ENCODE assay signal across 9 cellular contexts in genomic region chr4:70703695-70704332, GRCh38. TPM values are rescaled to one million over a fixed set of nuclear protein-coding genes. Genes with fewer than 3 reads are reported as not detected.
A peak's percentile ranks its signal among the peaks of the same experiment; 100 is the strongest.
DNase-seq lines count a peak whose midpoint lies in the region; ATAC-seq and TF ChIP-seq lines count a peak whose summit lies in the region.
"Had no signal": no experiment of that assay in that cellular context is flagged by ENCODE, and none has a peak within 500 bp of the region (broad histone marks: within the 10 kb centered on the region; RNA-seq: fewer than 3 reads in every experiment).

No MANE protein-coding gene starts in this region.

- in situ Hi-C loops in Panc1 (cut with HindIII; ENCODE audit: low pct_unique_long_range_greater_than_20kb, low sequenced_read_pairs) = no loop called here

- H3K27ac ChIP-seq in Panc1 (ENCODE audit: low read length) (peak overlapping the region; percentile 87), duodenal mucosa (ENCODE audit: low read depth, low read length) (peak overlapping the region; percentile 67), vagina (peak overlapping the region; percentile 92)

- POLR2A ChIA-PET in Panc1 (lab: Charles Lee) = interaction anchor here (0.6 kb wide), 1 partner anchor 33 kb away, joined by 7 read pairs; no protein-coding TSS in a partner anchor

- ATAC-seq in HG03095 (IDR thresholded peaks at IDR 0.05; ENCODE audit: unreplicated experiment) (peak; percentile 7), Panc1 (no peak), mucosa of descending colon (no peak), HG03571 (IDR thresholded peaks at IDR 0.05; ENCODE audit: unreplicated experiment) (no peak), HG02852 (IDR thresholded peaks at IDR 0.05; ENCODE audit: unreplicated experiment) (no peak)

- BruUV-seq in Panc1 (replicated peaks; lab: Mats Ljungman, UMichigan) = TSS peak; percentile 97

- H3K27me3 ChIP-seq in Panc1 (ENCODE audit: control insufficient read depth, insufficient read depth, low read length) (no peaks in the 10 kb centered on the region), duodenal mucosa (ENCODE audit: control insufficient read depth in 1 of 2, insufficient read depth in 2 of 2, low read length in 2 of 2) (no peaks in the 10 kb centered on the region), vagina (no peaks in the 10 kb centered on the region)

- TF ChIP-seq CTCF in Panc1 (IDR thresholded peaks at IDR 0.05) (no peak), mucosa of descending colon (IDR thresholded peaks at IDR 0.05) (no peak), vagina (IDR thresholded peaks at IDR 0.05) (no peak)

- H3K4me1 ChIP-seq in Panc1 (ENCODE audit: control insufficient read depth, insufficient read depth, low read length) = peaks cover 11% of the 10 kb centered on the region
- H3K4me1 ChIP-seq in duodenal mucosa (ENCODE audit: control insufficient read depth in 1 of 2, insufficient read depth in 2 of 2, low read length in 2 of 2) = peaks cover 20 to 22% of the 10 kb centered on the region in 2 donors
- peaks cover 24% of the 10 kb centered on the region for H3K4me1 ChIP-seq in mucosa of descending colon (ENCODE audit: low read depth)
- H3K4me1 ChIP-seq in vagina = peaks cover 22% of the 10 kb centered on the region

- H3K4me3 ChIP-seq in Panc1 (ENCODE audit: low read depth in 2 of 2, low read length in 2 of 2) (peak overlapping the region; percentile 53 to 67), duodenal mucosa (ENCODE audit: low read depth in 1 of 2, low read length in 2 of 2) (peak overlapping the region; percentile 83 to 84), mucosa of descending colon (peak overlapping the region; percentile 2), vagina (peak overlapping the region; percentile 64 to 81)

- intact Hi-C loops in Panc1 (cut with micrococcal nuclease; ENCODE audit: unreplicated experiment) = loop anchor here (2.0 kb wide), 1 partner anchor 15 kb away; the partner anchor contains the start of gene UTP3
- intact Hi-C loops in mucosa of descending colon (cut with DNase I, micrococcal nuclease) = no loop called here
- intact Hi-C loops in vagina (cut with DNase I) = loop anchor here (1.0 kb wide), 1 partner anchor 16 kb away; the partner anchor contains the start of gene UTP3

- peak; percentile 39 for DNase-seq in COLO668 (lab: John Stamatoyannopoulos, UW; ENCODE audit: unreplicated experiment)
- DNase-seq in Panc1 (ENCODE audit: low read depth, low spot score) = no peak
- DNase-seq in mucosa of descending colon = peak in 1 of 3 donors; percentile 46
- DNase-seq in vagina (ENCODE audit: extremely low spot score in 2 of 2) = no peak

- CTCF ChIA-PET in Panc1 (lab: Charles Lee) = interaction anchor here (0.6 to 0.8 kb wide), 2 partner anchors 527 to 964 kb away, joined by 3 to 6 read pairs; no protein-coding TSS in a partner anchor

- TF ChIP-seq POLR2A in vagina (IDR thresholded peaks at IDR 0.05) = no peak

- peak overlapping the region; percentile 55 to 82 for H3K9ac ChIP-seq in duodenal mucosa (ENCODE audit: low read depth in 1 of 2, low read length in 2 of 2)

- H3K9me3 ChIP-seq in Panc1 (ENCODE audit: control insufficient read depth, insufficient read depth, low read depth, low read length) (no peaks in the 10 kb centered on the region), duodenal mucosa (ENCODE audit: control insufficient read depth in 1 of 2, low read length in 2 of 2) (no peaks in the 10 kb centered on the region), mucosa of descending colon (no peaks in the 10 kb centered on the region), vagina (no peaks in the 10 kb centered on the region)

- H3K36me3 ChIP-seq in Panc1 (ENCODE audit: control insufficient read depth, insufficient read depth, low read length) (no peaks in the 10 kb centered on the region), duodenal mucosa (ENCODE audit: control insufficient read depth in 1 of 2, insufficient read depth in 2 of 2, low read length in 2 of 2) (no peaks in the 10 kb centered on the region), mucosa of descending colon (ENCODE audit: low read depth) (no peaks in the 10 kb centered on the region), vagina (no peaks in the 10 kb centered on the region)

RNA-seq across cellular contexts. Expression of gene UTP3, which starts 15.5 kb away (rescaled TPM):
- total RNA-seq in Panc1 (2021; ENCODE audit: unreplicated experiment) (20.6 TPM), mucosa of descending colon (10 to 100 TPM; 15.8 to 23.4 (median 20.5) TPM), vagina (15.7 TPM)
- 25.7 TPM for polyA plus RNA-seq in Panc1 (2012; ENCODE audit: insufficient read length)

RNA-seq across cellular contexts. Expression of gene RUFY3, which starts 17.9 kb away (rescaled TPM):
- total RNA-seq in Panc1 (2021; ENCODE audit: unreplicated experiment) = 29.6 TPM
- polyA plus RNA-seq in Panc1 (2012; ENCODE audit: insufficient read length) = 16.2 TPM
- 10 to 100 TPM; 31.9 to 54.2 (median 46.0) TPM for total RNA-seq in mucosa of descending colon
- total RNA-seq in vagina = 71.2 TPM

RNA-seq across cellular contexts. Expression of gene JCHAIN, which starts 37.5 kb away (rescaled TPM):
- total RNA-seq in Panc1 (2021; ENCODE audit: unreplicated experiment) (0.36 TPM), mucosa of descending colon (100 to 1,000 TPM; 258 to 602 (median 347) TPM), vagina (2.7 TPM)
- not detected for polyA plus RNA-seq in Panc1 (2012; ENCODE audit: insufficient read length)
- total RNA-seq: T-helper 1 cell treated with Interleukin-12 subunit alpha and Interleukin-12 subunit beta and Interleukin-4 antibody, amounts not matched to agents 30 ng/mL and 1 ng/mL, for 36 hours had no signal

Comparison
In these comparisons a context has a peak if more than half of its experiments do, and no peak if none do; other contexts are left out.
1. H3K4me3 ChIP-seq: peak in every context shown above with its lines; median percentile 84 in duodenal mucosa; 72 in vagina; 60 in Panc1; 2 in mucosa of descending colon.
2. RNA of gene JCHAIN, which starts 37.5 kb away (total RNA-seq): 258 to 602 TPM in mucosa of descending colon; 2.7 TPM in vagina (single experiment) and 0.36 TPM in Panc1 (single experiment); every median in the first group is over 10 times any median in the second.
3. intact Hi-C loops: an anchor here in Panc1 (2.0 kb wide) and vagina (1.0 kb wide); none called in mucosa of descending colon.
4. Peak in every context shown above with its lines, with median percentiles within 50 percentile points of each other: H3K27ac ChIP-seq.